In genomic region chr13:45659536-45659935, GRCh38 we compare ENCODE assay signal across 3 cellular contexts.
TF ChIP-seq lines count a peak whose summit lies in the region.

No MANE protein-coding gene starts in this region.

TF ChIP-seq in A549, 52 proteins besides CTCF, POLR2A, EP300 and RAD21:
- TF ChIP-seq MAFK (IDR thresholded peaks at IDR 0.05; ENCODE audit: partially characterized antibody) (peak; percentile 95), BHLHE40 (IDR thresholded peaks at IDR 0.05; ENCODE audit: low read depth, low read length) (no peak)

TF ChIP-seq in IMR-90, 13 proteins besides CTCF, POLR2A, EP300 and RAD21:
- peak; percentile 96 for TF ChIP-seq MAFK (IDR thresholded peaks at IDR 0.05; ENCODE audit: low read depth, low read length)
- no peak for TF ChIP-seq SMC3 (IDR thresholded peaks at IDR 0.05; ENCODE audit: low read depth, low read length)
TF ChIP-seq in IMR-90: peak in this region for 1.

TF ChIP-seq in K562, 482 proteins besides CTCF, POLR2A, EP300 and RAD21:
- TF ChIP-seq REST (CRISPR knock-in tag; IDR thresholded peaks at IDR 0.05; ENCODE audit: low read depth): no peak
- peak; percentile 72; the same call in 1 of the 2 replicates for TF ChIP-seq C11orf30 (IDR thresholded peaks at IDR 0.05; ENCODE audit: low read depth)
- TF ChIP-seq MAFF (IDR thresholded peaks at IDR 0.05; ENCODE audit: low read length): peak; percentile 86
- peak; percentile 83 for TF ChIP-seq MAFK (IDR thresholded peaks at IDR 0.05; ENCODE audit: low read length)
- no peak for TF ChIP-seq ZNF436 (CRISPR knock-in tag; IDR thresholded peaks at IDR 0.05)
- no peak for TF ChIP-seq SIX5 (IDR thresholded peaks at IDR 0.05; ENCODE audit: borderline replicate concordance in 1 of 2, insufficient read depth in 1 of 2, low read depth in 1 of 2, low read length in 2 of 2)
- TF ChIP-seq ZNF316 (IDR thresholded peaks at IDR 0.05): peak; percentile 87
- TF ChIP-seq MAFG (tag; conservative IDR thresholded peaks at IDR 0.05): peak; percentile 73
- no peak for TF ChIP-seq FOXK1 (CRISPR knock-in tag; IDR thresholded peaks at IDR 0.05; ENCODE audit: borderline replicate concordance)
- no peak for TF ChIP-seq NFIC (IDR thresholded peaks at IDR 0.05)
TF ChIP-seq in K562: peak in this region for 5.
